ENCODE assay signal across 25 cellular contexts in the genomic region with DNA sequence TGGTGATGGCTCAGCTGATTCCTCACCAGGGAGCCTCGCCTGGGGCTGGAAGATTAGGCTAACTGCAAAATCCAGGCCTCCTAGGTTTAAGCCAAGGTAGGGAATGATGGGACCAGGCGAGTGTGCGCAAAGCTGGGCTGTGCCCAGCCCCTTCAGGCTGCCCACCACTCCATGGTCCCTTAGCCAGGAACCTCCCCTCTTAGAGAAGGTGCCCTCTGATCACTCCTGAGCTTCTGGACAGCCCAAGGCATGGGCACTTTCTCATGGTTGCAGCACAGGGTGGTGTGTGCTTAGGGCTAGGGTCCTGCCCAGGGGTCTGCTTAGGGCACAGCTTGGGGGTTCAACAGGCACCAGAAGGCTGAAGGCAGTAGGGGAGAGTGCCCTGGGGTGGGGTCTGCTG.
"Had no signal": no experiment of that assay in that cellular context is flagged by ENCODE, and none has a peak within 500 bp of the region (broad histone marks: within the 10 kb centered on the region; RNA-seq: fewer than 3 reads in every experiment).

No MANE protein-coding gene starts in this region.

- H3K4me1 ChIP-seq: breast epithelium had no signal

- H3K36me3 ChIP-seq: breast epithelium, MG63 had no signal

- H3K9me3 ChIP-seq: breast epithelium, MG63 had no signal

- H3K27me3 ChIP-seq: breast epithelium, MG63 had no signal

- H3K27ac ChIP-seq: breast epithelium, SK-N-MC had no signal

- DNase-seq: activated B cell treated with CpG ODN at 0.5 μM for 24 hours; activated CD4-positive, alpha-beta T cell treated with anti-CD3 and anti-CD28 coated beads for 1 hour; activated CD4-positive, alpha-beta T cell treated with anti-CD3 and anti-CD28 coated beads, Interleukin-2, amount 10 ng/mL, durations not matched to agents 24 days and 14 days; activated CD4-positive, alpha-beta T cell treated with anti-CD3 and anti-CD28 coated beads, Interleukin-2, amount 50 U/mL, for 48 hours; activated T-cell treated with anti-CD3 and anti-CD28 coated beads, Interleukin-2, amount 50 U/mL, for 1 hour; aorta; caudate nucleus; MG63; MV-4-11; NCI-H1092 treated with DMSO at 0.1 percent for 48 hours; NCI-H1417 treated with DMSO at 0.1 percent for 48 hours; NCI-H1694; NCI-H2029; NCI-H510A treated with DMSO at 0.1 percent for 48 hours; NCI-H69; NK-92 treated with Interleukin-12 subunit alpha and Interleukin-12 subunit beta, amount 100 ng/mL, for 24 hours; OCI-M1; RPMI8226; T-cell; T-helper 2 cell; T1000 had no signal

- ATAC-seq: Panc1, Right ventricle myocardium inferior, T-cell had no signal

- H3K4me3 ChIP-seq: breast epithelium, MG63, SK-N-MC had no signal
